In genomic region chr1:201789245-201789644, GRCh38 we compare ENCODE assay signal across 1 cellular context.
TF ChIP-seq lines count a peak whose summit lies in the region.

No MANE protein-coding gene starts in this region.

TF ChIP-seq in GM23338, 12 proteins besides CTCF, POLR2A, EP300 and RAD21 (continued from another document):
- no peak for TF ChIP-seq REST (IDR thresholded peaks at IDR 0.05; ENCODE audit: unreplicated experiment)
- TF ChIP-seq JUNB (IDR thresholded peaks at IDR 0.05; ENCODE audit: unreplicated experiment): no peak
- no peak for TF ChIP-seq NANOG (IDR thresholded peaks at IDR 0.05; ENCODE audit: borderline replicate concordance)
- no peak for TF ChIP-seq EZH2 (IDR thresholded peaks at IDR 0.05; ENCODE audit: low read depth, unreplicated experiment)
- no peak for TF ChIP-seq STAT1 (IDR thresholded peaks at IDR 0.05; ENCODE audit: unreplicated experiment)
- TF ChIP-seq ZNF114 (CRISPR knock-in tag; IDR thresholded peaks at IDR 0.05): no peak
- no peak for TF ChIP-seq CREB1 (CRISPR knock-in tag; IDR thresholded peaks at IDR 0.05; ENCODE audit: low read depth)
- TF ChIP-seq POLR2AphosphoS5 (IDR thresholded peaks at IDR 0.05; ENCODE audit: low read depth): no peak
- no peak for TF ChIP-seq ZNF462 (CRISPR knock-in tag; IDR thresholded peaks at IDR 0.05)
- no peak for TF ChIP-seq ZNF331 (CRISPR knock-in tag; IDR thresholded peaks at IDR 0.05; ENCODE audit: low read depth)
